28 cellular contexts compared by ENCODE assay signal in genomic region chr1:168905631-168906030, GRCh38.
"Had no signal": no experiment of that assay in that cellular context is flagged by ENCODE, and none has a peak within 500 bp of the region (broad histone marks: within the 10 kb centered on the region; RNA-seq: fewer than 3 reads in every experiment).

No MANE protein-coding gene starts in this region.

- FAIRE-seq: bronchial epithelial cell, frontal cortex had no signal

- H3K27ac Mint-ChIP-seq: activated CD4-positive, alpha-beta memory T cell treated with anti-CD3 and anti-CD28 coated beads, Interleukin-2, amount 10 ng/mL, durations not matched to agents 7 days and 5 days; activated CD4-positive, alpha-beta T cell treated with anti-CD3 and anti-CD28 coated beads, Interleukin-2, amount 10 ng/mL, durations not matched to agents 7 days and 5 days; activated naive CD4-positive, alpha-beta T cell treated with anti-CD3 and anti-CD28 coated beads, Interleukin-2, amount 10 ng/mL, durations not matched to agents 7 days and 5 days; activated naive CD4-positive, alpha-beta T cell treated with anti-CD3 and anti-CD28 coated beads, Interleukin-2, amount 50 U/mL, for 72 hours; activated naive CD8-positive, alpha-beta T cell treated with anti-CD3 and anti-CD28 coated beads, Interleukin-2, amount 10 ng/mL, durations not matched to agents 7 days and 5 days; activated T-cell treated with anti-CD3 and anti-CD28 coated beads, Interleukin-2, amount 50 U/mL, for 24 hours; activated T-cell treated with anti-CD3 and anti-CD28 coated beads, Interleukin-2, amount 50 U/mL, for 72 hours; brain; dendritic cell treated with granulocyte-macrophage colony-stimulating factor and Interleukin-4, amounts not matched to agents 40 ng/mL and 50 ng/mL, for 4 days; endodermal cell; WTC11 had no signal

- H3K4me3 Mint-ChIP-seq: activated CD4-positive, alpha-beta memory T cell treated with anti-CD3 and anti-CD28 coated beads, Interleukin-2, amount 10 ng/mL, durations not matched to agents 7 days and 5 days; activated CD4-positive, alpha-beta T cell treated with anti-CD3 and anti-CD28 coated beads, Interleukin-2, amount 10 ng/mL, durations not matched to agents 7 days and 5 days; activated naive CD4-positive, alpha-beta T cell treated with anti-CD3 and anti-CD28 coated beads, Interleukin-2, amount 10 ng/mL, durations not matched to agents 7 days and 5 days; activated naive CD8-positive, alpha-beta T cell treated with anti-CD3 and anti-CD28 coated beads, Interleukin-2, amount 10 ng/mL, durations not matched to agents 7 days and 5 days; activated T-cell treated with anti-CD3 and anti-CD28 coated beads, Interleukin-2, amount 50 U/mL, for 24 hours; activated T-cell treated with anti-CD3 and anti-CD28 coated beads, Interleukin-2, amount 50 U/mL, for 72 hours; brain; central memory CD8-positive, alpha-beta T cell; dendritic cell treated with granulocyte-macrophage colony-stimulating factor and Interleukin-4, amounts not matched to agents 40 ng/mL and 50 ng/mL, for 4 days; endodermal cell; WTC11 had no signal

- H3K9me3 Mint-ChIP-seq: activated CD4-positive, alpha-beta memory T cell treated with anti-CD3 and anti-CD28 coated beads, Interleukin-2, amount 10 ng/mL, durations not matched to agents 7 days and 5 days; activated CD4-positive, alpha-beta T cell treated with anti-CD3 and anti-CD28 coated beads, Interleukin-2, amount 10 ng/mL, durations not matched to agents 7 days and 5 days; activated naive CD4-positive, alpha-beta T cell treated with anti-CD3 and anti-CD28 coated beads, Interleukin-2, amount 10 ng/mL, durations not matched to agents 7 days and 5 days; activated naive CD4-positive, alpha-beta T cell treated with anti-CD3 and anti-CD28 coated beads, Interleukin-2, amount 50 U/mL, for 72 hours; activated naive CD8-positive, alpha-beta T cell treated with anti-CD3 and anti-CD28 coated beads, Interleukin-2, amount 10 ng/mL, durations not matched to agents 7 days and 5 days; activated T-cell treated with anti-CD3 and anti-CD28 coated beads, Interleukin-2, amount 50 U/mL, for 24 hours; activated T-cell treated with anti-CD3 and anti-CD28 coated beads, Interleukin-2, amount 50 U/mL, for 72 hours; central memory CD8-positive, alpha-beta T cell; dendritic cell treated with granulocyte-macrophage colony-stimulating factor and Interleukin-4, amounts not matched to agents 40 ng/mL and 50 ng/mL, for 4 days; endodermal cell; WTC11 had no signal

- ATAC-seq: activated naive CD4-positive, alpha-beta T cell treated with anti-CD3 and anti-CD28 coated beads, Interleukin-2, amount 50 U/mL, for 72 hours; activated T-cell treated with anti-CD3 and anti-CD28 coated beads, Interleukin-2, amount 50 U/mL, for 72 hours; WTC11 had no signal

- H3K36me3 ChIP-seq: ascending aorta had no signal

- H3K27me3 ChIP-seq: ascending aorta, dorsolateral prefrontal cortex had no signal

- H3K4me3 ChIP-seq: ascending aorta, coronary artery, dorsolateral prefrontal cortex had no signal

- H3K27ac ChIP-seq: ascending aorta, coronary artery, dorsolateral prefrontal cortex had no signal

- H3K4me1 ChIP-seq: ascending aorta had no signal

- H3K4me1 Mint-ChIP-seq: activated CD4-positive, alpha-beta memory T cell treated with anti-CD3 and anti-CD28 coated beads, Interleukin-2, amount 10 ng/mL, durations not matched to agents 7 days and 5 days; activated CD4-positive, alpha-beta T cell treated with anti-CD3 and anti-CD28 coated beads, Interleukin-2, amount 10 ng/mL, durations not matched to agents 7 days and 5 days; activated naive CD4-positive, alpha-beta T cell treated with anti-CD3 and anti-CD28 coated beads, Interleukin-2, amount 10 ng/mL, durations not matched to agents 7 days and 5 days; central memory CD8-positive, alpha-beta T cell had no signal

- H3K27me3 Mint-ChIP-seq: brain had no signal

- H3K36me3 Mint-ChIP-seq: activated naive CD4-positive, alpha-beta T cell treated with anti-CD3 and anti-CD28 coated beads, Interleukin-2, amount 10 ng/mL, durations not matched to agents 7 days and 5 days; activated naive CD4-positive, alpha-beta T cell treated with anti-CD3 and anti-CD28 coated beads, Interleukin-2, amount 50 U/mL, for 72 hours; brain; WTC11 had no signal

- DNase-seq: activated CD4-positive, alpha-beta memory T cell treated with anti-CD3 and anti-CD28 coated beads, Interleukin-2, amount 10 ng/mL, durations not matched to agents 7 days and 5 days; activated CD4-positive, alpha-beta T cell treated with anti-CD3 and anti-CD28 coated beads for 1 hour; activated CD4-positive, alpha-beta T cell treated with anti-CD3 and anti-CD28 coated beads for 4 hours; activated CD4-positive, alpha-beta T cell treated with anti-CD3 and anti-CD28 coated beads, Interleukin-2, amount 10 ng/mL, durations not matched to agents 7 days and 5 days; activated CD4-positive, alpha-beta T cell treated with anti-CD3 and anti-CD28 coated beads, Interleukin-2, amount 50 U/mL, for 4 hours; activated CD8-positive, alpha-beta memory T cell treated with anti-CD3 and anti-CD28 coated beads, Interleukin-2, amount 50 U/mL, for 48 hours; activated gamma-delta T cell; activated naive CD4-positive, alpha-beta T cell; activated naive CD4-positive, alpha-beta T cell treated with anti-CD3 and anti-CD28 coated beads, Interleukin-2, amount 10 ng/mL, durations not matched to agents 7 days and 5 days; activated naive CD8-positive, alpha-beta T cell treated with anti-CD3 and anti-CD28 coated beads, Interleukin-2, amount 10 ng/mL, durations not matched to agents 7 days and 5 days; activated T-cell treated with anti-CD3 and anti-CD28 coated beads for 4 hours; activated T-cell treated with anti-CD3 and anti-CD28 coated beads, Interleukin-2, amount 50 U/mL, for 24 hours; activated T-cell treated with anti-CD3 and anti-CD28 coated beads, Interleukin-2, amount 50 U/mL, for 72 hours; dorsolateral prefrontal cortex; effector memory CD4-positive, alpha-beta T cell; endodermal cell; foreskin fibroblast; head of caudate nucleus; T-helper 2 cell had no signal

- H3K9me3 ChIP-seq: ascending aorta had no signal
